24 cellular contexts compared by ENCODE assay signal in genomic region chr9:119036969-119037368, GRCh38.
"Had no signal": no experiment of that assay in that cellular context is flagged by ENCODE, and none has a peak within 500 bp of the region (broad histone marks: within the 10 kb centered on the region; RNA-seq: fewer than 3 reads in every experiment).

No MANE protein-coding gene starts in this region.

- H3K9me3 ChIP-seq: left ventricle myocardium inferior, ovary, right atrium auricular region, right lobe of liver, testis, thyroid gland, transverse colon, upper lobe of left lung, vagina had no signal

- H3K4me3 ChIP-seq: left ventricle myocardium inferior, lung, ovary, right atrium auricular region, right lobe of liver, smooth muscle cell, stomach, testis, thyroid gland, transverse colon, upper lobe of left lung, vagina had no signal

- H3K4me1 Mint-ChIP-seq: mesothelial cell of epicardium; naive B cell; natural killer cell; nephron progenitor cell; stimulated activated naive B cell treated with anti-CD40 and anti-IgM and Interleukin-4, amounts not matched to agents 10 μg/mL and 1 μg/mL and 100 μg/mL, for 72 hours had no signal

- DNase-seq: hypothalamus; islet precursor cell; left ventricle myocardium inferior; mesendoderm; naive B cell; natural killer cell; nephron progenitor cell; ovary; right lobe of liver; stimulated activated CD4-positive, alpha-beta T cell treated with anti-CD3 and anti-CD28 coated beads, Interleukin-2, amount 100 ng/mL, for 24 hours; stimulated activated CD4-positive, alpha-beta T cell treated with anti-CD3 and anti-CD28 coated beads, Interleukin-4, amount 100 ng/mL, for 1 hour; stimulated activated naive B cell treated with anti-CD40 and anti-IgM and Interleukin-4, amounts not matched to agents 10 μg/mL and 1 μg/mL and 100 μg/mL, for 72 hours; stimulated activated naive CD8-positive, alpha-beta T cell treated with anti-CD3 and anti-CD28 coated beads, Interleukin-15, Interleukin-2, amounts not matched to agents 100 U/mL and 50 U/mL, for 24 hours; stomach; testis; thyroid gland; transverse colon; upper lobe of left lung had no signal

- ATAC-seq: natural killer cell; right lobe of liver; stimulated activated naive B cell treated with anti-CD40 and anti-IgM and Interleukin-4, amounts not matched to agents 10 μg/mL and 1 μg/mL and 100 μg/mL, for 72 hours; stimulated activated naive CD8-positive, alpha-beta T cell treated with anti-CD3 and anti-CD28 coated beads, Interleukin-15, Interleukin-2, amounts not matched to agents 100 U/mL and 50 U/mL, for 24 hours had no signal

- H3K27ac Mint-ChIP-seq: mesothelial cell of epicardium; naive B cell; natural killer cell; nephron progenitor cell; progenitor cell of endocrine pancreas; stimulated activated naive B cell treated with anti-CD40 and anti-IgM and Interleukin-4, amounts not matched to agents 10 μg/mL and 1 μg/mL and 100 μg/mL, for 72 hours had no signal

- H3K36me3 ChIP-seq: left ventricle myocardium inferior, ovary, right atrium auricular region, right lobe of liver, stomach, thyroid gland, transverse colon, upper lobe of left lung, vagina had no signal

- H3K36me3 Mint-ChIP-seq: mesothelial cell of epicardium; naive B cell; natural killer cell; stimulated activated naive B cell treated with anti-CD40 and anti-IgM and Interleukin-4, amounts not matched to agents 10 μg/mL and 1 μg/mL and 100 μg/mL, for 72 hours had no signal

- H3K27me3 Mint-ChIP-seq: naive B cell; progenitor cell of endocrine pancreas; stimulated activated naive B cell treated with anti-CD40 and anti-IgM and Interleukin-4, amounts not matched to agents 10 μg/mL and 1 μg/mL and 100 μg/mL, for 72 hours had no signal

- H3K4me1 ChIP-seq: left ventricle myocardium inferior, right atrium auricular region, right lobe of liver, stomach, testis, thyroid gland, transverse colon, upper lobe of left lung, vagina had no signal

- H3K27me3 ChIP-seq: ovary, right atrium auricular region, right lobe of liver, stomach, testis, thyroid gland, transverse colon, upper lobe of left lung, vagina had no signal

- H3K27ac ChIP-seq: left ventricle myocardium inferior, ovary, right atrium auricular region, right lobe of liver, stomach, testis, thyroid gland, transverse colon, upper lobe of left lung, vagina had no signal

- H3K4me3 Mint-ChIP-seq: mesothelial cell of epicardium; naive B cell; natural killer cell; nephron progenitor cell; stimulated activated naive B cell treated with anti-CD40 and anti-IgM and Interleukin-4, amounts not matched to agents 10 μg/mL and 1 μg/mL and 100 μg/mL, for 72 hours had no signal
